In genomic region chr15:73781038-73781925, GRCh38 we compare ENCODE assay signal across 1 cellular context.
TF ChIP-seq lines count a peak whose summit lies in the region.

No MANE protein-coding gene starts in this region.

TF ChIP-seq in K562, 482 proteins besides CTCF, POLR2A, EP300 and RAD21 (continued from another document and continues in another):
- TF ChIP-seq, protein P1, sequence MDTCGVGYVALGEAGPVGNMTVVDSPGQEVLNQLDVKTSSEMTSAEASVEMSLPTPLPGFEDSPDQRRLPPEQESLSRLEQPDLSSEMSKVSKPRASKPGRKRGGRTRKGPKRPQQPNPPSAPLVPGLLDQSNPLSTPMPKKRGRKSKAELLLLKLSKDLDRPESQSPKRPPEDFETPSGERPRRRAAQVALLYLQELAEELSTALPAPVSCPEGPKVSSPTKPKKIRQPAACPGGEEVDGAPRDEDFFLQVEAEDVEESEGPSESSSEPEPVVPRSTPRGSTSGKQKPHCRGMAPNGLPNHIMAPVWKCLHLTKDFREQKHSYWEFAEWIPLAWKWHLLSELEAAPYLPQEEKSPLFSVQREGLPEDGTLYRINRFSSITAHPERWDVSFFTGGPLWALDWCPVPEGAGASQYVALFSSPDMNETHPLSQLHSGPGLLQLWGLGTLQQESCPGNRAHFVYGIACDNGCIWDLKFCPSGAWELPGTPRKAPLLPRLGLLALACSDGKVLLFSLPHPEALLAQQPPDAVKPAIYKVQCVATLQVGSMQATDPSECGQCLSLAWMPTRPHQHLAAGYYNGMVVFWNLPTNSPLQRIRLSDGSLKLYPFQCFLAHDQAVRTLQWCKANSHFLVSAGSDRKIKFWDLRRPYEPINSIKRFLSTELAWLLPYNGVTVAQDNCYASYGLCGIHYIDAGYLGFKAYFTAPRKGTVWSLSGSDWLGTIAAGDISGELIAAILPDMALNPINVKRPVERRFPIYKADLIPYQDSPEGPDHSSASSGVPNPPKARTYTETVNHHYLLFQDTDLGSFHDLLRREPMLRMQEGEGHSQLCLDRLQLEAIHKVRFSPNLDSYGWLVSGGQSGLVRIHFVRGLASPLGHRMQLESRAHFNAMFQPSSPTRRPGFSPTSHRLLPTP (IDR thresholded peaks at IDR 0.05; ENCODE audit: borderline replicate concordance, extremely low read depth, insufficient read length) = no peak
- TF ChIP-seq ATF1 (CRISPR knock-in tag; IDR thresholded peaks at IDR 0.05) = no peak
- TF ChIP-seq ATF1 (tag; IDR thresholded peaks at IDR 0.05) = peak; percentile 68
- TF ChIP-seq PHTF2 (CRISPR knock-in tag; IDR thresholded peaks at IDR 0.05) = no peak
- TF ChIP-seq HDGF (IDR thresholded peaks at IDR 0.05) = 0 out of 2 replicates have a peak, but pooled peaks have one; percentile 26
- no peak; the same call in 1 of the 2 replicates for TF ChIP-seq GABPA (tag; conservative IDR thresholded peaks at IDR 0.05; ENCODE audit: low read depth)
- peak; percentile 87; the same call in 1 of the 2 replicates for TF ChIP-seq HDAC2 (IDR thresholded peaks at IDR 0.05)
- peak; percentile 86 for TF ChIP-seq MEIS2 (IDR thresholded peaks at IDR 0.05; ENCODE audit: partially characterized antibody)
- TF ChIP-seq, protein P2, sequence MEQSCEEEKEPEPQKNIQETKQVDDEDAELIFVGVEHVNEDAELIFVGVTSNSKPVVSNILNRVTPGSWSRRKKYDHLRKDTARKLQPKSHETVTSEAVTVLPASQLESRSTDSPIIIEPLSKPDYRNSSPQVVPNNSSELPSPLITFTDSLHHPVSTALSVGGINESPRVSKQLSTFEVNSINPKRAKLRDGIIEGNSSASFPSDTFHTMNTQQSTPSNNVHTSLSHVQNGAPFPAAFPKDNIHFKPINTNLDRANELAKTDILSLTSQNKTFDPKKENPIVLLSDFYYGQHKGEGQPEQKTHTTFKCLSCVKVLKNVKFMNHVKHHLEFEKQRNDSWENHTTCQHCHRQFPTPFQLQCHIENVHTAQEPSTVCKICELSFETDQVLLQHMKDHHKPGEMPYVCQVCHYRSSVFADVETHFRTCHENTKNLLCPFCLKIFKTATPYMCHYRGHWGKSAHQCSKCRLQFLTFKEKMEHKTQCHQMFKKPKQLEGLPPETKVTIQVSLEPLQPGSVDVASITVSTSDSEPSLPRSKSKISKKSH (CRISPR knock-in tag; IDR thresholded peaks at IDR 0.05) = no peak
- TF ChIP-seq SOX6 (IDR thresholded peaks at IDR 0.05) = peak; percentile 41; the same call in 1 of the 2 replicates
- TF ChIP-seq ZFP36 (IDR thresholded peaks at IDR 0.05; ENCODE audit: low read depth, low read length, partially characterized antibody) = peak; percentile 93
- no peak for TF ChIP-seq KDM2B (CRISPR knock-in tag; IDR thresholded peaks at IDR 0.05)
- TF ChIP-seq ZNF263 (CRISPR knock-in tag; IDR thresholded peaks at IDR 0.05; ENCODE audit: borderline replicate concordance) = peak; percentile 82
- TF ChIP-seq BCOR (IDR thresholded peaks at IDR 0.05) = peak; percentile 93
- no peak for TF ChIP-seq MCM2 (IDR thresholded peaks at IDR 0.05; ENCODE audit: low read depth)
- TF ChIP-seq LEF1 (IDR thresholded peaks at IDR 0.05) = 0 out of 2 replicates have a peak, but pooled peaks have one; percentile 39
- TF ChIP-seq ZNF77 (CRISPR knock-in tag; IDR thresholded peaks at IDR 0.05) = no peak
- peak; percentile 72 for TF ChIP-seq ATF7 (IDR thresholded peaks at IDR 0.05)
- TF ChIP-seq MXI1 (IDR thresholded peaks at IDR 0.05; ENCODE audit: low read depth, low read length) = no peak
- TF ChIP-seq TCF15 (CRISPR knock-in tag; IDR thresholded peaks at IDR 0.05) = no peak
- TF ChIP-seq ZNF584 (CRISPR knock-in tag; IDR thresholded peaks at IDR 0.05; ENCODE audit: low read depth) = 0 out of 2 replicates have a peak, but pooled peaks have one; percentile 33
- peak; percentile 55 for TF ChIP-seq FOSL1 (tag; conservative IDR thresholded peaks at IDR 0.05)
- TF ChIP-seq ETV5 (CRISPR knock-in tag; IDR thresholded peaks at IDR 0.05; ENCODE audit: low read depth) = 0 out of 2 replicates have a peak, but pooled peaks have one; percentile 42
- peak; percentile 36; the same call in 1 of the 2 replicates for TF ChIP-seq HBP1 (CRISPR knock-in tag; IDR thresholded peaks at IDR 0.05)
- TF ChIP-seq USF2 (CRISPR knock-in tag; IDR thresholded peaks at IDR 0.05) = peak; percentile 61
- TF ChIP-seq TFE3 (CRISPR knock-in tag; IDR thresholded peaks at IDR 0.05) = peak; percentile 37
- TF ChIP-seq ZNF175 (CRISPR knock-in tag; IDR thresholded peaks at IDR 0.05; ENCODE audit: low read depth) = peak; percentile 50; the same call in 1 of the 2 replicates
- TF ChIP-seq ZNF347 (CRISPR knock-in tag; IDR thresholded peaks at IDR 0.05; ENCODE audit: low read depth) = no peak
- no peak for TF ChIP-seq THRAP3 (IDR thresholded peaks at IDR 0.05; ENCODE audit: borderline replicate concordance)
- TF ChIP-seq ZNF507 (tag; conservative IDR thresholded peaks at IDR 0.05) = no peak
- no peak for TF ChIP-seq NR2F6 (CRISPR knock-in tag; IDR thresholded peaks at IDR 0.05)
- peak; percentile 36; the same call in 1 of the 2 replicates for TF ChIP-seq SMARCA4 (IDR thresholded peaks at IDR 0.05)
- no peak for TF ChIP-seq ETV6 (IDR thresholded peaks at IDR 0.05; ENCODE audit: borderline replicate concordance in 1 of 2, low read depth in 2 of 2, low read length in 1 of 2)
- no peak for TF ChIP-seq ETV6 (CRISPR knock-in tag; IDR thresholded peaks at IDR 0.05; ENCODE audit: borderline replicate concordance)
- TF ChIP-seq KDM1A (IDR thresholded peaks at IDR 0.05) = peak in 1 of 2 experiments; percentile 63; a peak in 2 of 4 replicates
- TF ChIP-seq MEF2D (tag; conservative IDR thresholded peaks at IDR 0.05; ENCODE audit: low read depth) = no peak
- peak; percentile 52; the same call in 1 of the 2 replicates for TF ChIP-seq RAD51 (IDR thresholded peaks at IDR 0.05; ENCODE audit: borderline replicate concordance, low read depth)
- TF ChIP-seq NR1H2 (CRISPR knock-in tag; IDR thresholded peaks at IDR 0.05) = no peak
- TF ChIP-seq RBM25 (IDR thresholded peaks at IDR 0.05; ENCODE audit: low read depth, low read length, severe bottlenecking) = peak; percentile 91
- TF ChIP-seq CBX3 (IDR thresholded peaks at IDR 0.05; ENCODE audit: borderline replicate concordance in 1 of 2, low read length in 2 of 2) = no peak
- peak; percentile 55 for TF ChIP-seq L3MBTL2 (IDR thresholded peaks at IDR 0.05)
- TF ChIP-seq KAT8 (IDR thresholded peaks at IDR 0.05; ENCODE audit: low read depth) = no peak
- 0 out of 2 replicates have a peak, but pooled peaks have one; percentile 15 for TF ChIP-seq NR2C1 (IDR thresholded peaks at IDR 0.05)
- peak; percentile 79 for TF ChIP-seq NR2C1 (tag; IDR thresholded peaks at IDR 0.05)
- TF ChIP-seq, protein P3, sequence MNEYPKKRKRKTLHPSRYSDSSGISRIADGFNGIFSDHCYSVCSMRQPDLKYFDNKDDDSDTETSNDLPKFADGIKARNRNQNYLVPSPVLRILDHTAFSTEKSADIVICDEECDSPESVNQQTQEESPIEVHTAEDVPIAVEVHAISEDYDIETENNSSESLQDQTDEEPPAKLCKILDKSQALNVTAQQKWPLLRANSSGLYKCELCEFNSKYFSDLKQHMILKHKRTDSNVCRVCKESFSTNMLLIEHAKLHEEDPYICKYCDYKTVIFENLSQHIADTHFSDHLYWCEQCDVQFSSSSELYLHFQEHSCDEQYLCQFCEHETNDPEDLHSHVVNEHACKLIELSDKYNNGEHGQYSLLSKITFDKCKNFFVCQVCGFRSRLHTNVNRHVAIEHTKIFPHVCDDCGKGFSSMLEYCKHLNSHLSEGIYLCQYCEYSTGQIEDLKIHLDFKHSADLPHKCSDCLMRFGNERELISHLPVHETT (CRISPR knock-in tag; conservative IDR thresholded peaks at IDR 0.05 in 1 of 2, IDR thresholded peaks at IDR 0.05 in 1 of 2) = no peak
- TF ChIP-seq, protein P4, sequence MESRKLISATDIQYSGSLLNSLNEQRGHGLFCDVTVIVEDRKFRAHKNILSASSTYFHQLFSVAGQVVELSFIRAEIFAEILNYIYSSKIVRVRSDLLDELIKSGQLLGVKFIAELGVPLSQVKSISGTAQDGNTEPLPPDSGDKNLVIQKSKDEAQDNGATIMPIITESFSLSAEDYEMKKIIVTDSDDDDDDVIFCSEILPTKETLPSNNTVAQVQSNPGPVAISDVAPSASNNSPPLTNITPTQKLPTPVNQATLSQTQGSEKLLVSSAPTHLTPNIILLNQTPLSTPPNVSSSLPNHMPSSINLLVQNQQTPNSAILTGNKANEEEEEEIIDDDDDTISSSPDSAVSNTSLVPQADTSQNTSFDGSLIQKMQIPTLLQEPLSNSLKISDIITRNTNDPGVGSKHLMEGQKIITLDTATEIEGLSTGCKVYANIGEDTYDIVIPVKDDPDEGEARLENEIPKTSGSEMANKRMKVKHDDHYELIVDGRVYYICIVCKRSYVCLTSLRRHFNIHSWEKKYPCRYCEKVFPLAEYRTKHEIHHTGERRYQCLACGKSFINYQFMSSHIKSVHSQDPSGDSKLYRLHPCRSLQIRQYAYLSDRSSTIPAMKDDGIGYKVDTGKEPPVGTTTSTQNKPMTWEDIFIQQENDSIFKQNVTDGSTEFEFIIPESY (CRISPR knock-in tag; IDR thresholded peaks at IDR 0.05) = no peak
- peak; percentile 72 for TF ChIP-seq BHLHE40 (IDR thresholded peaks at IDR 0.05; ENCODE audit: low read length)
- 0 out of 2 replicates have a peak, but pooled peaks have one; percentile 4 for TF ChIP-seq CBX1 (IDR thresholded peaks at IDR 0.05; ENCODE audit: low read depth)
- TF ChIP-seq ZNF766 (CRISPR knock-in tag; conservative IDR thresholded peaks at IDR 0.05) = no peak
- TF ChIP-seq OTX1 (CRISPR knock-in tag; IDR thresholded peaks at IDR 0.05) = no peak
- no peak for TF ChIP-seq RBM34 (IDR thresholded peaks at IDR 0.05; ENCODE audit: borderline replicate concordance, insufficient read depth, low read length)
- TF ChIP-seq CHD2 (IDR thresholded peaks at IDR 0.05; ENCODE audit: low read depth, low read length) = no peak
- no peak for TF ChIP-seq ZC3H4 (CRISPR knock-in tag; IDR thresholded peaks at IDR 0.05; ENCODE audit: borderline replicate concordance)
- no peak for TF ChIP-seq TEAD1 (CRISPR knock-in tag; IDR thresholded peaks at IDR 0.05)
- TF ChIP-seq ETV1 (tag; conservative IDR thresholded peaks at IDR 0.05; ENCODE audit: low read depth) = peak; percentile 69
- TF ChIP-seq MCM5 (IDR thresholded peaks at IDR 0.05; ENCODE audit: low read depth) = no peak
- no peak for TF ChIP-seq HMG20A (CRISPR knock-in tag; conservative IDR thresholded peaks at IDR 0.05)
- no peak for TF ChIP-seq ZNF589 (CRISPR knock-in tag; IDR thresholded peaks at IDR 0.05; ENCODE audit: low read depth)
- TF ChIP-seq CBFA2T3 (IDR thresholded peaks at IDR 0.05) = 0 out of 2 replicates have a peak, but pooled peaks have one; percentile 12
- TF ChIP-seq ZNF184 (CRISPR knock-in tag; IDR thresholded peaks at IDR 0.05) = no peak
- TF ChIP-seq, protein P5, sequence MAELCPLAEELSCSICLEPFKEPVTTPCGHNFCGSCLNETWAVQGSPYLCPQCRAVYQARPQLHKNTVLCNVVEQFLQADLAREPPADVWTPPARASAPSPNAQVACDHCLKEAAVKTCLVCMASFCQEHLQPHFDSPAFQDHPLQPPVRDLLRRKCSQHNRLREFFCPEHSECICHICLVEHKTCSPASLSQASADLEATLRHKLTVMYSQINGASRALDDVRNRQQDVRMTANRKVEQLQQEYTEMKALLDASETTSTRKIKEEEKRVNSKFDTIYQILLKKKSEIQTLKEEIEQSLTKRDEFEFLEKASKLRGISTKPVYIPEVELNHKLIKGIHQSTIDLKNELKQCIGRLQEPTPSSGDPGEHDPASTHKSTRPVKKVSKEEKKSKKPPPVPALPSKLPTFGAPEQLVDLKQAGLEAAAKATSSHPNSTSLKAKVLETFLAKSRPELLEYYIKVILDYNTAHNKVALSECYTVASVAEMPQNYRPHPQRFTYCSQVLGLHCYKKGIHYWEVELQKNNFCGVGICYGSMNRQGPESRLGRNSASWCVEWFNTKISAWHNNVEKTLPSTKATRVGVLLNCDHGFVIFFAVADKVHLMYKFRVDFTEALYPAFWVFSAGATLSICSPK (IDR thresholded peaks at IDR 0.05; ENCODE audit: borderline replicate concordance) = no peak
- peak; percentile 55 for TF ChIP-seq USF1 (CRISPR knock-in tag; IDR thresholded peaks at IDR 0.05)
- TF ChIP-seq SMAD3 (CRISPR knock-in tag; conservative IDR thresholded peaks at IDR 0.05) = no peak
- TF ChIP-seq BRF1 (IDR thresholded peaks at IDR 0.05; ENCODE audit: borderline replicate concordance, extremely low read depth, insufficient read length) = no peak
